In genomic region chr1:118223426-118223825, GRCh38 we compare ENCODE assay signal across 10 cellular contexts. TPM values are rescaled to one million over a fixed set of nuclear protein-coding genes. Genes with fewer than 3 reads are reported as not detected.
DNase-seq lines count a peak whose midpoint lies in the region; ATAC-seq and TF ChIP-seq lines count a peak whose summit lies in the region.
"Had no signal": no experiment of that assay in that cellular context is flagged by ENCODE, and none has a peak within 500 bp of the region (broad histone marks: within the 10 kb centered on the region; RNA-seq: fewer than 3 reads in every experiment).

No MANE protein-coding gene starts in this region.

- H3K27ac ChIP-seq in gastrocnemius medialis = no peak overlapping the region

- POLR2A ChIA-PET in naive thymus-derived CD8-positive, alpha-beta T cell (lab: Charles Lee) = no interaction called here

- no peaks in the 10 kb centered on the region for H3K27me3 ChIP-seq in gastrocnemius medialis

- no peaks in the 10 kb centered on the region for H3K36me3 Mint-ChIP-seq in naive thymus-derived CD8-positive, alpha-beta T cell

- H3K9me3 ChIP-seq in gastrocnemius medialis = no peaks in the 10 kb centered on the region

- H3K36me3 ChIP-seq in gastrocnemius medialis = no peaks in the 10 kb centered on the region

- in situ Hi-C loops in gastrocnemius medialis (cut with MboI; ENCODE audit: low sequenced_read_pairs in 4 of 4) = no loop called here

- no peak for TF ChIP-seq POLR2A in gastrocnemius medialis (IDR thresholded peaks at IDR 0.05)

- peaks cover 0 to 5% (median 0%) of the 10 kb centered on the region in 9 donors for H3K9me3 Mint-ChIP-seq in naive thymus-derived CD8-positive, alpha-beta T cell

- no peak overlapping the region for H3K27ac Mint-ChIP-seq in naive thymus-derived CD8-positive, alpha-beta T cell

- no peaks in the 10 kb centered on the region for H3K4me1 Mint-ChIP-seq in naive thymus-derived CD8-positive, alpha-beta T cell

- peak; percentile 31 for TF ChIP-seq CTCF in fibroblast of pulmonary artery (IDR thresholded peaks at IDR 0.05; ENCODE audit: low read length, missing control alignments)
- TF ChIP-seq CTCF in gastrocnemius medialis (IDR thresholded peaks at IDR 0.05 in 4 of 5, conservative IDR thresholded peaks at IDR 0.05 in 1 of 5) = peak; percentile 50 to 70 (median 63)

- peak; percentile 94 to 99 for ATAC-seq in gastrocnemius medialis
- ATAC-seq in naive thymus-derived CD8-positive, alpha-beta T cell = no peak
- ATAC-seq: HCT116 had no signal

- intact Hi-C loops in gastrocnemius medialis (cut with DNase I; ENCODE audit: low total_unique reads) = loop anchor here (2.0 kb wide), 1 partner anchor 785 kb away; no protein-coding TSS in a partner anchor

- no peak overlapping the region for H3K4me3 ChIP-seq in fibroblast of pulmonary artery (replicated peaks; ENCODE audit: low read depth, low read length)
- no peak overlapping the region for H3K4me3 ChIP-seq in gastrocnemius medialis

- H3K4me1 ChIP-seq in gastrocnemius medialis = peaks cover 0 to 9% of the 10 kb centered on the region in 2 donors

- no peak overlapping the region for H3K4me3 Mint-ChIP-seq in naive thymus-derived CD8-positive, alpha-beta T cell

- H3K27me3 Mint-ChIP-seq in naive thymus-derived CD8-positive, alpha-beta T cell = peaks cover 0 to 6% (median 0%) of the 10 kb centered on the region in 5 donors

- DNase-seq in DMS 273 (lab: John Stamatoyannopoulos, UW; ENCODE audit: unreplicated experiment) (peak; percentile 74), DMS 273 treated with DMSO at 0.1 percent for 48 hours (lab: John Stamatoyannopoulos, UW) (no peak), NCI-H526 (lab: John Stamatoyannopoulos, UW) (peak; percentile 88 to 89), fibroblast of pulmonary artery (ENCODE audit: low read depth) (peak; percentile 16), gastrocnemius medialis (peak; percentile 10 to 55)
- no peak for DNase-seq in activated T-cell treated with anti-CD3 and anti-CD28 coated beads, Interleukin-2, amount 50 U/mL, for 48 hours
- no peak for DNase-seq in activated CD4-positive, alpha-beta T cell treated with anti-CD3 and anti-CD28 coated beads for 4 hours
- no peak for DNase-seq in naive thymus-derived CD8-positive, alpha-beta T cell
- DNase-seq: activated naive CD4-positive, alpha-beta T cell had no signal

RNA-seq across cellular contexts. Expression of gene SPAG17, which starts 38.4 kb away (rescaled TPM):
- total RNA-seq in gastrocnemius medialis = not detected
- not detected for total RNA-seq in naive thymus-derived CD8-positive, alpha-beta T cell
- polyA plus RNA-seq in naive thymus-derived CD8-positive, alpha-beta T cell = not detected

Comparison
In these comparisons a context has a peak if more than half of its experiments do, and no peak if none do; other contexts are left out.
1. DNase-seq: peak in DMS 273 (single experiment), NCI-H526 (2 of 2), fibroblast of pulmonary artery (single experiment) and gastrocnemius medialis (2 of 2); none in DMS 273 treated with DMSO at 0.1 percent for 48 hours (single experiment), activated T-cell treated with anti-CD3 and anti-CD28 coated beads, Interleukin-2, amount 50 U/mL, for 48 hours (0 of 2), activated CD4-positive, alpha-beta T cell treated with anti-CD3 and anti-CD28 coated beads for 4 hours (0 of 2) and naive thymus-derived CD8-positive, alpha-beta T cell (0 of 10).
2. ATAC-seq: peak in gastrocnemius medialis (2 of 2); none in naive thymus-derived CD8-positive, alpha-beta T cell (0 of 2).